Comparison of ENCODE assay signal across 8 cellular contexts in genomic region chr9:128689293-128689770, GRCh38. TPM values are rescaled to one million over a fixed set of nuclear protein-coding genes. Genes with fewer than 3 reads are reported as not detected.
A peak's percentile ranks its signal among the peaks of the same experiment; 100 is the strongest.
DNase-seq lines count a peak whose midpoint lies in the region; ATAC-seq and TF ChIP-seq lines count a peak whose summit lies in the region.

No MANE protein-coding gene starts in this region.

- no peak overlapping the region for H2BK120ac ChIP-seq in IMR-90 (ENCODE audit: low read depth, low read length)

- no TSS peak for BruUV-seq in IMR-90 (replicated peaks; lab: Mats Ljungman, UMichigan)

- H3K4ac ChIP-seq in IMR-90 (ENCODE audit: low read depth, low read length): peak overlapping the region; percentile 52; the same call in 1 of the 2 replicates

- H3K36me3 ChIP-seq in IMR-90 (ENCODE audit: control insufficient read depth, insufficient read depth, low read length): peaks cover 14% of the 10 kb centered on the region

- H3K4me2 ChIP-seq in IMR-90 (ENCODE audit: low read depth, low read length): no peak overlapping the region

- H2BK20ac ChIP-seq in IMR-90 (ENCODE audit: low read depth, low read length): no peak overlapping the region

- DNase-seq in AG09309 (ENCODE audit: low read depth) (no peak), IMR-90 (no peak), glutamatergic neuron (peak; percentile 67), osteocyte (ENCODE audit: extremely low spot score, unreplicated experiment) (no peak), mesenteric fat pad (ENCODE audit: low spot score) (no peak), kidney tubule cell (ENCODE audit: low spot score) (no peak)
- DNase-seq in activated CD8-positive, alpha-beta memory T cell treated with anti-CD3 and anti-CD28 coated beads, Interleukin-2, amount 50 U/mL, for 4 hours: peak; percentile 60

- H3K27me3 Mint-ChIP-seq in glutamatergic neuron (ENCODE audit: unreplicated experiment) (peaks cover 13% of the 10 kb centered on the region), osteocyte (ENCODE audit: unreplicated experiment) (no peaks in the 10 kb centered on the region)

- peak overlapping the region; percentile 96 for H2AFZ ChIP-seq in IMR-90 (replicated peaks; ENCODE audit: low read length, poor library complexity)

- no peak overlapping the region for H4K5ac ChIP-seq in IMR-90 (ENCODE audit: low read depth, low read length)

- H3K56ac ChIP-seq in IMR-90 (ENCODE audit: extremely low read depth, insufficient read depth, low read length): no peak overlapping the region; the same call in 1 of the 2 replicates

- H3K27me3 ChIP-seq in IMR-90 (ENCODE audit: control insufficient read depth, insufficient read depth, low read length): no peaks in the 10 kb centered on the region

- H3K4me3 ChIP-seq in AG09309 (ENCODE audit: control insufficient read depth, low read depth, low read length) (peak overlapping the region; percentile 64), IMR-90 (ENCODE audit: insufficient read depth, low read depth, low read length) (peak overlapping the region; percentile 99)

- H3K4me1 ChIP-seq in IMR-90 (ENCODE audit: control insufficient read depth, insufficient read depth, low read length): peaks cover 14% of the 10 kb centered on the region

- in situ Hi-C loops in IMR-90 (cut with MboI; ENCODE audit: low sequenced_read_pairs): no loop called here

- CTCF ChIA-PET in IMR-90 (lab: Yijun Ruan, JAX): interaction anchor here (0.6 kb wide), 1 partner anchor 86 kb away, joined by 4 read pairs; no protein-coding TSS in a partner anchor

- intact Hi-C loops in IMR-90 (cut with micrococcal nuclease): loop anchor here (1.0 to 2.0 kb wide), 2 partner anchors 33 to 54 kb away; partner anchors contain the start of gene DYNC2I2

- peak overlapping the region; percentile 99 for H3K27ac ChIP-seq in IMR-90 (ENCODE audit: insufficient read depth, low read length)

- peak overlapping the region in 1 of 2 experiments; percentile 58; a peak in 1 of 4 replicates for H4K8ac ChIP-seq in IMR-90 (ENCODE audit: low read depth in 2 of 2, low read length in 2 of 2)

- H2BK15ac ChIP-seq in IMR-90 (ENCODE audit: low read depth, low read length): no peak overlapping the region

- POLR2A ChIA-PET in IMR-90 (lab: Charles Lee; ENCODE audit: unreplicated experiment): interaction anchor here (0.6 kb wide), 1 partner anchor 181 kb away, joined by 19 read pairs; no protein-coding TSS in a partner anchor

- peak overlapping the region; percentile 90 for H3K9ac ChIP-seq in IMR-90 (ENCODE audit: low read depth, low read length)

- no peak overlapping the region for H3K14ac ChIP-seq in IMR-90 (replicated peaks; ENCODE audit: low read depth, low read length)

- H3K9me3 ChIP-seq in IMR-90 (ENCODE audit: control insufficient read depth, insufficient read depth, low read length): no peaks in the 10 kb centered on the region

- peaks cover 24 to 59% of the 10 kb centered on the region in 2 experiments for H3K79me1 ChIP-seq in IMR-90 (ENCODE audit: low read depth in 1 of 2, low read length in 2 of 2)

- H3K4me3 Mint-ChIP-seq in glutamatergic neuron (ENCODE audit: unreplicated experiment) (no peak overlapping the region), osteocyte (ENCODE audit: unreplicated experiment) (peak overlapping the region; percentile 54)

- no peak overlapping the region for H3K23ac ChIP-seq in IMR-90 (ENCODE audit: low read depth, low read length)

- H2AK9ac ChIP-seq in IMR-90 (replicated peaks; ENCODE audit: low read depth, low read length, poor library complexity): peak overlapping the region; percentile 91

- ATAC-seq in GM19463 (IDR thresholded peaks at IDR 0.05; ENCODE audit: unreplicated experiment) (peak; percentile 28), IMR-90 (ENCODE audit: low read depth) (peak; percentile 43)

- 0% methylated on average over 17 of the region's 78 CpGs; no CpG with 5 or more reads in 1 of the 2 experiments for WGBS in IMR-90 (ENCODE audit: extremely low coverage in 2 of 2, insufficient read length in 1 of 2), 2 experiments

- dilution Hi-C loops in IMR-90 (cut with HindIII; ENCODE audit: low sequenced_read_pairs, unreplicated experiment): no loop called here

- H2AK5ac ChIP-seq in IMR-90 (ENCODE audit: low read depth, low read length): peak overlapping the region; percentile 25; the same call in 1 of the 2 replicates

- H3K36me3 Mint-ChIP-seq in glutamatergic neuron (ENCODE audit: unreplicated experiment) (peaks cover 9% of the 10 kb centered on the region), osteocyte (ENCODE audit: unreplicated experiment) (peaks cover 24% of the 10 kb centered on the region)

- H3K4me1 Mint-ChIP-seq in glutamatergic neuron (ENCODE audit: low read depth, unreplicated experiment): peaks cover 18% of the 10 kb centered on the region
- peaks cover 45% of the 10 kb centered on the region for H3K4me1 Mint-ChIP-seq in osteocyte (ENCODE audit: unreplicated experiment)

- H4K91ac ChIP-seq in IMR-90 (ENCODE audit: insufficient read depth, low read depth, low read length): no peak overlapping the region

- TF ChIP-seq CTCF in AG09309 (IDR thresholded peaks at IDR 0.05; ENCODE audit: control insufficient read depth, insufficient read depth, low read depth, low read length, missing control alignments): no peak
- no peak for TF ChIP-seq CTCF in IMR-90 (conservative IDR thresholded peaks at IDR 0.05; ENCODE audit: low read depth, low read length)
- TF ChIP-seq CTCF in glutamatergic neuron (IDR thresholded peaks at IDR 0.05; ENCODE audit: partially characterized antibody, unreplicated experiment): no peak
- TF ChIP-seq CTCF in osteocyte (IDR thresholded peaks at IDR 0.05): no peak

- no peak for TF ChIP-seq RAD21 in IMR-90 (IDR thresholded peaks at IDR 0.05; ENCODE audit: low read length)

- H3K9me1 ChIP-seq in IMR-90 (ENCODE audit: insufficient read depth, low read length): peaks cover 25% of the 10 kb centered on the region

- H3K27ac Mint-ChIP-seq in glutamatergic neuron (ENCODE audit: unreplicated experiment) (no peak overlapping the region), osteocyte (ENCODE audit: unreplicated experiment) (no peak overlapping the region)

- H2BK5ac ChIP-seq in IMR-90 (ENCODE audit: low read depth, low read length, poor library complexity, severe bottlenecking): peak overlapping the region; percentile 88

- H4K20me1 ChIP-seq in IMR-90 (ENCODE audit: insufficient read depth, low read length): peaks cover 25% of the 10 kb centered on the region

- peaks cover 12% of the 10 kb centered on the region for H3K9me3 Mint-ChIP-seq in glutamatergic neuron (ENCODE audit: unreplicated experiment)
- H3K9me3 Mint-ChIP-seq in osteocyte (ENCODE audit: unreplicated experiment): no peaks in the 10 kb centered on the region

- TF ChIP-seq POLR2A in IMR-90 (IDR thresholded peaks at IDR 0.05; ENCODE audit: low read depth, low read length): peak; percentile 54; the same call in 1 of the 2 replicates

- H3K18ac ChIP-seq in IMR-90 (ENCODE audit: low read depth, low read length): peak overlapping the region; percentile 53; the same call in 1 of the 2 replicates

TF ChIP-seq in IMR-90, 13 proteins besides CTCF, POLR2A, EP300 and RAD21:
- peak; percentile 60; the same call in 1 of the 2 replicates for TF ChIP-seq MXI1 (IDR thresholded peaks at IDR 0.05; ENCODE audit: borderline replicate concordance, low read depth, low read length)
- TF ChIP-seq MAFK (IDR thresholded peaks at IDR 0.05; ENCODE audit: low read depth, low read length): no peak

RNA-seq across cellular contexts. Expression of gene SET, which starts 0.3 kb away (rescaled TPM):
- total RNA-seq in IMR-90 (2012; rRNA removed) (182 and 587 TPM in 2 replicates), glutamatergic neuron (ENCODE audit: unreplicated experiment) (387 TPM), osteocyte (381 and 382 TPM in 2 replicates), mesenteric fat pad (197 TPM)
- polyA plus RNA-seq in IMR-90 (2012; rRNA removed): 80.2 and 104 TPM in 2 replicates
- 13.7 and 17.9 TPM in 2 replicates for polyA plus RNA-seq in IMR-90 (2012; cell fraction: cytosol; rRNA removed)
- polyA plus RNA-seq in IMR-90 (2012; cell fraction: nucleus; rRNA removed; ENCODE audit: low replicate concordance): 21.2 and 52.6 TPM in 2 replicates

RNA-seq across cellular contexts. Expression of gene PKN3, which starts 13.0 kb away (rescaled TPM):
- total RNA-seq in IMR-90 (2012; rRNA removed) (1.6 and 1.7 TPM in 2 replicates), glutamatergic neuron (ENCODE audit: unreplicated experiment) (4.3 TPM), osteocyte (7.5 and 8.0 TPM in 2 replicates), mesenteric fat pad (14.7 TPM)
- 3.8 and 5.7 TPM in 2 replicates for polyA plus RNA-seq in IMR-90 (2012; rRNA removed)
- polyA plus RNA-seq in IMR-90 (2012; cell fraction: cytosol; rRNA removed): 3.5 and 3.6 TPM in 2 replicates
- polyA plus RNA-seq in IMR-90 (2012; cell fraction: nucleus; rRNA removed; ENCODE audit: low replicate concordance): 18.8 and 32.4 TPM in 2 replicates

RNA-seq across cellular contexts. Expression of gene DYNC2I2, which starts 32.7 kb away (rescaled TPM):
- total RNA-seq in IMR-90 (2012; rRNA removed) (36.1 and 37.1 TPM in 2 replicates), glutamatergic neuron (ENCODE audit: unreplicated experiment) (15.0 TPM), osteocyte (62.5 and 68.6 TPM in 2 replicates), mesenteric fat pad (9.8 TPM)
- 33.7 and 42.9 TPM in 2 replicates for polyA plus RNA-seq in IMR-90 (2012; rRNA removed)
- 27.9 and 40.6 TPM in 2 replicates for polyA plus RNA-seq in IMR-90 (2012; cell fraction: cytosol; rRNA removed)
- polyA plus RNA-seq in IMR-90 (2012; cell fraction: nucleus; rRNA removed; ENCODE audit: low replicate concordance): 24.0 and 102 TPM in 2 replicates

RNA-seq across cellular contexts. Expression of gene ZDHHC12, which starts 34.6 kb away (rescaled TPM):
- total RNA-seq in IMR-90 (2012; rRNA removed) (13.9 and 16.7 TPM in 2 replicates), glutamatergic neuron (ENCODE audit: unreplicated experiment) (18.2 TPM), osteocyte (24.7 and 24.8 TPM in 2 replicates), mesenteric fat pad (18.4 TPM)
- polyA plus RNA-seq in IMR-90 (2012; rRNA removed): 60.7 and 75.1 TPM in 2 replicates
- 76.2 and 119 TPM in 2 replicates for polyA plus RNA-seq in IMR-90 (2012; cell fraction: cytosol; rRNA removed)
- 11.3 and 58.5 TPM in 2 replicates for polyA plus RNA-seq in IMR-90 (2012; cell fraction: nucleus; rRNA removed; ENCODE audit: low replicate concordance)

Comparison
In these comparisons a context has a peak if more than half of its experiments do, and no peak if none do; other contexts are left out.
1. DNase-seq: peak in activated CD8-positive, alpha-beta memory T cell treated with anti-CD3 and anti-CD28 coated beads, Interleukin-2, amount 50 U/mL, for 4 hours (single experiment) and glutamatergic neuron (single experiment); none in AG09309 (single experiment), IMR-90 (single experiment), osteocyte (single experiment), mesenteric fat pad (single experiment) and kidney tubule cell (single experiment).